ENCODE assay signal across 31 cellular contexts in genomic region chr1:38867208-38867607, GRCh38.
"Had no signal": no experiment of that assay in that cellular context is flagged by ENCODE, and none has a peak within 500 bp of the region (broad histone marks: within the 10 kb centered on the region; RNA-seq: fewer than 3 reads in every experiment).

No MANE protein-coding gene starts in this region.

- H3K27me3 ChIP-seq: MG63 had no signal

- DNase-seq: Kasumi-1, MG63, MM.1S, NCI-H1048, NCI-H1092, NCI-H1092 treated with DMSO at 0.1 percent for 48 hours, NCI-H1105, NCI-H1105 treated with DMSO at 0.1 percent for 48 hours, NCI-H1417, NCI-H1417 treated with DMSO at 0.1 percent for 48 hours, NCI-H1436, NCI-H1436 treated with DMSO at 0.1 percent for 48 hours, NCI-H146, NCI-H1694, NCI-H1694 treated with DMSO at 0.1 percent for 48 hours, NCI-H187, NCI-H187 treated with DMSO at 0.1 percent for 48 hours, NCI-H1930, NCI-H2029, NCI-H2029 treated with DMSO at 0.1 percent for 48 hours, NCI-H2081, NCI-H2081 treated with DMSO at 0.1 percent for 48 hours, NCI-H2107, NCI-H2171, NCI-H2227 treated with DMSO at 0.1 percent for 48 hours, NCI-H226, NCI-H345, NCI-H446, NCI-H446 treated with DMSO at 0.1 percent for 48 hours, NCI-H510A, NCI-H510A treated with DMSO at 0.1 percent for 48 hours had no signal

- H3K9me3 ChIP-seq: MG63 had no signal

- H3K4me3 ChIP-seq: MG63 had no signal
